8 cellular contexts compared by ENCODE assay signal in genomic region chr12:107760817-107761501, GRCh38. TPM values are rescaled to one million over a fixed set of nuclear protein-coding genes. Genes with fewer than 3 reads are reported as not detected.
DNase-seq lines count a peak whose midpoint lies in the region; ATAC-seq and TF ChIP-seq lines count a peak whose summit lies in the region.

Gene PRDM4 (minus strand): TSS chr12:107761137. CDS start chr12:107760515, 622 bp downstream.

- H3K79me2 ChIP-seq in Loucy (ENCODE audit: insufficient read depth, low read length): peaks cover 46% of the 10 kb centered on the region

- peak; percentile 80 for TF ChIP-seq POLR2A in Raji (IDR thresholded peaks at IDR 0.05; ENCODE audit: insufficient read depth, low read depth, low read length)

- peak; percentile 94 for ATAC-seq in stimulated activated naive CD8-positive, alpha-beta T cell treated with anti-CD3 and anti-CD28 coated beads, Interleukin-15, amount 100 ng/mL, for 72 hours

- H3K27me3 ChIP-seq in H7 (ENCODE audit: control insufficient read depth, insufficient read depth, low read length) (no peaks in the 10 kb centered on the region; the same call in 1 of the 2 replicates), Loucy (ENCODE audit: insufficient read depth, low read length, poor library complexity, severe bottlenecking) (no peaks in the 10 kb centered on the region)

- no peaks in the 10 kb centered on the region for H3K9me2 ChIP-seq in Loucy (replicated peaks; ENCODE audit: low read depth, low read length)

- DNase-seq in H7 (peak; percentile 98), fibroblast of the aortic adventitia (ENCODE audit: low read depth) (peak; percentile 92), nephron progenitor cell (peak; percentile 95)
- DNase-seq in activated effector memory CD4-positive, alpha-beta T cell treated with Interleukin-2 at 50 U/mL for 16 hours: peak; percentile 88
- DNase-seq in stimulated activated naive CD8-positive, alpha-beta T cell treated with anti-CD3 and anti-CD28 coated beads, Interleukin-15, amount 100 ng/mL, for 72 hours: peak; percentile 91 to 94

- H3K36me3 ChIP-seq in ES-I3 (ENCODE audit: insufficient read depth, low read length): peaks cover 7% of the 10 kb centered on the region; the same call in 1 of the 2 replicates
- peaks cover 5% of the 10 kb centered on the region for H3K36me3 ChIP-seq in H7 (replicated peaks; ENCODE audit: control insufficient read depth, insufficient read depth, low read length)
- H3K36me3 ChIP-seq in Loucy (ENCODE audit: insufficient read depth, low read length): peaks cover 10% of the 10 kb centered on the region; the same call in 1 of the 2 replicates

- peak within 1 kb of the TSS; percentile 97 for H3K27ac Mint-ChIP-seq in nephron progenitor cell
- peak within 1 kb of the TSS; percentile 91 to 94 for H3K27ac Mint-ChIP-seq in stimulated activated naive CD8-positive, alpha-beta T cell treated with anti-CD3 and anti-CD28 coated beads, Interleukin-15, amount 100 ng/mL, for 72 hours

- H3K4me3 Mint-ChIP-seq in nephron progenitor cell: peak within 1 kb of the TSS; percentile 95
- peak within 1 kb of the TSS; percentile 90 to 94 for H3K4me3 Mint-ChIP-seq in stimulated activated naive CD8-positive, alpha-beta T cell treated with anti-CD3 and anti-CD28 coated beads, Interleukin-15, amount 100 ng/mL, for 72 hours

- H3K9ac ChIP-seq in ES-I3 (ENCODE audit: low read depth, low read length): peak within 1 kb of the TSS; percentile 56
- peak within 1 kb of the TSS; percentile 89 for H3K9ac ChIP-seq in Loucy (ENCODE audit: low read depth, low read length, poor library complexity, severe bottlenecking)

- peaks cover 29% of the 10 kb centered on the region for H3K4me1 Mint-ChIP-seq in nephron progenitor cell
- peaks cover 31% of the 10 kb centered on the region for H3K4me1 Mint-ChIP-seq in stimulated activated naive CD8-positive, alpha-beta T cell treated with anti-CD3 and anti-CD28 coated beads, Interleukin-15, amount 100 ng/mL, for 72 hours

- H3K4me1 ChIP-seq in ES-I3 (ENCODE audit: insufficient read depth, low read length) (peaks cover 5% of the 10 kb centered on the region; the same call in 1 of the 2 replicates), Loucy (ENCODE audit: insufficient read depth, low read length, poor library complexity, severe bottlenecking) (peaks cover 35% of the 10 kb centered on the region)

- TF ChIP-seq CTCF in Loucy (conservative IDR thresholded peaks at IDR 0.05; ENCODE audit: low read length) (peak; percentile 62), fibroblast of the aortic adventitia (IDR thresholded peaks at IDR 0.05; ENCODE audit: insufficient read depth, low read length) (no peak), nephron progenitor cell (IDR thresholded peaks at IDR 0.05) (peak; percentile 19)

- H3F3A ChIP-seq in Loucy (ENCODE audit: low read depth): no peaks in the 10 kb centered on the region

- peaks cover 18% of the 10 kb centered on the region for H3K27me3 Mint-ChIP-seq in nephron progenitor cell (ENCODE audit: low read depth, poor library complexity)
- H3K27me3 Mint-ChIP-seq in stimulated activated naive CD8-positive, alpha-beta T cell treated with anti-CD3 and anti-CD28 coated beads, Interleukin-15, amount 100 ng/mL, for 72 hours: no peaks in the 10 kb centered on the region

- H3K36me3 Mint-ChIP-seq in nephron progenitor cell (ENCODE audit: low read depth): peaks cover 11% of the 10 kb centered on the region

- H3K4me3 ChIP-seq in H7 (ENCODE audit: insufficient read depth, low read depth, low read length) (peak within 1 kb of the TSS; percentile 89), Loucy (ENCODE audit: low read length, poor library complexity, severe bottlenecking) (peak within 1 kb of the TSS; percentile 91), fibroblast of the aortic adventitia (ENCODE audit: low read depth, low read length) (peak within 1 kb of the TSS; percentile 94)

- H3K4me2 ChIP-seq in Loucy (ENCODE audit: low read depth, low read length, poor library complexity, severe bottlenecking): peak within 1 kb of the TSS; percentile 97

- peak within 1 kb of the TSS; percentile 81 for H2AFZ ChIP-seq in Loucy (ENCODE audit: low read length)

- H3K9me3 Mint-ChIP-seq in nephron progenitor cell: no peaks in the 10 kb centered on the region
- no peaks in the 10 kb centered on the region for H3K9me3 Mint-ChIP-seq in stimulated activated naive CD8-positive, alpha-beta T cell treated with anti-CD3 and anti-CD28 coated beads, Interleukin-15, amount 100 ng/mL, for 72 hours

- H3K9me3 ChIP-seq in ES-I3 (ENCODE audit: control insufficient read depth, insufficient read depth, low read length): no peaks in the 10 kb centered on the region
- H3K9me3 ChIP-seq in Loucy (ENCODE audit: insufficient read depth, low read depth, low read length): no peaks in the 10 kb centered on the region

- H4K20me1 ChIP-seq in Loucy (ENCODE audit: insufficient read depth, low read length, poor library complexity, severe bottlenecking): peaks cover 38% of the 10 kb centered on the region

RNA-seq across cellular contexts. Expression of gene PRDM4, which starts in this region (rescaled TPM):
- 14.4 and 19.3 TPM in 2 replicates for total RNA-seq in H7 (2014; rRNA removed; shearing (Covaris generic))
- total RNA-seq in fibroblast of the aortic adventitia (ENCODE audit: low replicate concordance): 34.3 and 38.7 TPM in 2 replicates

Comparison
In these comparisons a context has a peak if more than half of its experiments do, and no peak if none do; other contexts are left out.
1. Peak in every context shown above with its lines: DNase-seq, ATAC-seq and H3K4me3 ChIP-seq.